8 cellular contexts compared by ENCODE assay signal in the genomic region with DNA sequence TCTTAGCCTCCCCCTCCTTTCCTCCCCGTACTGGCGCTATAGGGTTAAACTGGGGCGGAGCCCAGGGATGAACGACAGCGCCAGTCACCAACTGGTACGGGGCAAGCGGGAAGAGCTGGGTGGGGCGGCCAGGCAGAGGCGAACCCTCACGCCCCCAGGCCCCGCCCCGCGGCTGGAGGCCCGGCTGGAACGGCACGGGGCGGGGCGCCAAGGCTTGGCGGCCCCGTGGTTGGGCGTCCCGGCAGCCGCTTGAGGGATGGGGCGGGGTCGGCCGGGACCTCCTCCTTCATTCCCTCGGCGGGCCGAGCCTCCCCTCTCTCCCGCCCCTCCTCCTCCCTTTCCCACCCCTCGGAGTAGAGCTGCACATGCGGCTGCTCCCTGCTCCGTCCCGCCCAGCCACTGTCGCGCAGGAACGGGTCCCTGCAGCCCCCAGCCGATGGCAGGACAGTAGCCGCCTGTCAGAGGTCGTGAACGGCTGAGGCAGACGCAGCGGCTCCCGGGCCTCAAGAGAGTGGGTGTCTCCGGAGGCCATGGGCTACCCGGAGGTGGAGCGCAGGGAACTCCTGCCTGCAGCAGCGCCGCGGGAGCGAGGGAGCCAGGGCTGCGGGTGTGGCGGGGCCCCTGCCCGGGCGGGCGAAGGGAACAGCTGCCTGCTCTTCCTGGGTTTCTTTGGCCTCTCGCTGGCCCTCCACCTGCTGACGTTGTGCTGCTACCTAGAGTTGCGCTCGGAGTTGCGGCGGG. TPM values are rescaled to one million over a fixed set of nuclear protein-coding genes. Genes with fewer than 3 reads are reported as not detected.
DNase-seq lines count a peak whose midpoint lies in the region; ATAC-seq and TF ChIP-seq lines count a peak whose summit lies in the region.

TSS of gene EDA (plus strand) at position 335 of the 741 bp plus-strand sequence.

- H4K20me1 ChIP-seq in BLaER1 (peaks cover 6% of the 10 kb centered on the region; the same call in 1 of the 2 replicates), MM.1S (ENCODE audit: insufficient read depth, low read length) (no peaks in the 10 kb centered on the region)

- intact Hi-C loops in MCF 10A (cut with micrococcal nuclease) = loop anchor here (5.0 kb wide), 3 partner anchors 194 to 794 kb away; no protein-coding TSS in a partner anchor

- peaks cover 57% of the 10 kb centered on the region for H3K27me3 ChIP-seq in BLaER1
- no peaks in the 10 kb centered on the region for H3K27me3 ChIP-seq in MM.1S (replicated peaks; ENCODE audit: insufficient read depth, low read length)

- H3K4me2 ChIP-seq in BLaER1 (peak within 1 kb of the TSS; percentile 89), MM.1S (ENCODE audit: low read depth, low read length) (peak within 1 kb of the TSS; percentile 87)

- no peaks in the 10 kb centered on the region for H3F3A ChIP-seq in MM.1S (ENCODE audit: insufficient read depth, low read length)

- H3K9ac ChIP-seq in BLaER1 = no peak within 1 kb of the TSS
- H3K9ac ChIP-seq in MM.1S (ENCODE audit: low read length) = peak within 1 kb of the TSS; percentile 50; the same call in 1 of the 2 replicates

- H3K4me3 ChIP-seq in BLaER1 (peak within 1 kb of the TSS; percentile 67), MM.1S (ENCODE audit: low read length) (peak within 1 kb of the TSS; percentile 67), iPS-11a (ENCODE audit: low read depth, low read length) (peak within 1 kb of the TSS; percentile 48), retinal pigment epithelial cell (ENCODE audit: low read length) (peak within 1 kb of the TSS; percentile 45)

- no peaks in the 10 kb centered on the region for H3K9me3 Mint-ChIP-seq in MCF 10A (ENCODE audit: unreplicated experiment)

- H3K27ac Mint-ChIP-seq in MCF 10A (ENCODE audit: low read depth, unreplicated experiment) = no peak within 1 kb of the TSS

- H3K9me2 ChIP-seq in MM.1S (replicated peaks; ENCODE audit: insufficient read depth, low read length) = no peaks in the 10 kb centered on the region

- peaks cover 5% of the 10 kb centered on the region for H3K4me1 Mint-ChIP-seq in MCF 10A (ENCODE audit: insufficient read depth, unreplicated experiment)

- POLR2A ChIA-PET in MCF 10A (lab: Yijun Ruan, JAX) = interaction anchor here (0.7 to 1.8 kb wide), 6 partner anchors 9 to 635 kb away, joined by 3 to 10 read pairs (median 3); no protein-coding TSS in a partner anchor

- H3K4me1 ChIP-seq in BLaER1 = 0 out of 2 replicates have a peak, but pooled peaks cover 5% of the 10 kb centered on the region
- H3K4me1 ChIP-seq in MM.1S (ENCODE audit: low read length) = peaks cover 12% of the 10 kb centered on the region; the same call in 1 of the 2 replicates

- peak within 1 kb of the TSS; percentile 78 for H3K4me3 Mint-ChIP-seq in MCF 10A (ENCODE audit: unreplicated experiment)

- peak within 1 kb of the TSS; percentile 65 for H2AFZ ChIP-seq in MM.1S (ENCODE audit: low read length)

- no TSS peak for BruUV-seq in MCF 10A (replicated peaks; lab: Mats Ljungman, UMichigan)

- H3K36me3 ChIP-seq in BLaER1 (no peaks in the 10 kb centered on the region), MM.1S (replicated peaks; ENCODE audit: insufficient read depth, low read length) (no peaks in the 10 kb centered on the region)

- CTCF ChIA-PET in MCF 10A (lab: Yijun Ruan, JAX) = interaction anchor here (0.6 to 9.8 kb wide), 4 partner anchors 14 to 481 kb away, joined by 3 to 109 read pairs (median 18); no protein-coding TSS in a partner anchor

- no peaks in the 10 kb centered on the region for H3K36me3 Mint-ChIP-seq in MCF 10A (ENCODE audit: insufficient read depth, unreplicated experiment)

- TF ChIP-seq CTCF in MM.1S (IDR thresholded peaks at IDR 0.05; ENCODE audit: low read length) = no peak
- TF ChIP-seq CTCF in MCF 10A (IDR thresholded peaks at IDR 0.05; ENCODE audit: unreplicated experiment) = no peak
- no peak for TF ChIP-seq CTCF in retinal pigment epithelial cell (conservative IDR thresholded peaks at IDR 0.05; ENCODE audit: low read depth, low read length)

- H3K79me2 ChIP-seq in MM.1S (ENCODE audit: low read length) = no peaks in the 10 kb centered on the region

- peak; percentile 90 for ATAC-seq in GM21367 (IDR thresholded peaks at IDR 0.05; ENCODE audit: unreplicated experiment)
- ATAC-seq in GM18517 (IDR thresholded peaks at IDR 0.05; ENCODE audit: unreplicated experiment) = no peak

- H3K27ac ChIP-seq in BLaER1 (no peak within 1 kb of the TSS), MM.1S (ENCODE audit: low read length) (no peak within 1 kb of the TSS)

- DNase-seq in MM.1S (peak; percentile 86), UCSD-AML1 (lab: John Stamatoyannopoulos, UW; ENCODE audit: unreplicated experiment) (peak; percentile 67), MCF 10A (ENCODE audit: unreplicated experiment) (peak; percentile 86), retinal pigment epithelial cell (ENCODE audit: low read depth) (peak; percentile 29)

- H3K9me3 ChIP-seq in BLaER1 = no peaks in the 10 kb centered on the region
- no peaks in the 10 kb centered on the region for H3K9me3 ChIP-seq in MM.1S (replicated peaks; ENCODE audit: insufficient read depth, low read length)

- peaks cover 60% of the 10 kb centered on the region for H3K27me3 Mint-ChIP-seq in MCF 10A (ENCODE audit: insufficient read depth, unreplicated experiment)

RNA-seq across cellular contexts. Expression of gene EDA, which starts in this region (rescaled TPM):
- 1.1 and 1.3 TPM in 2 replicates for total RNA-seq in MCF 10A (2022)

Comparison
In these comparisons a context has a peak if more than half of its experiments do, and no peak if none do; other contexts are left out.
1. DNase-seq: peak in every context shown above with its lines; median percentile 86 in MM.1S; 86 in MCF 10A; 67 in UCSD-AML1; 29 in retinal pigment epithelial cell.